Comparison of ENCODE assay signal across 19 cellular contexts in the genomic region with DNA sequence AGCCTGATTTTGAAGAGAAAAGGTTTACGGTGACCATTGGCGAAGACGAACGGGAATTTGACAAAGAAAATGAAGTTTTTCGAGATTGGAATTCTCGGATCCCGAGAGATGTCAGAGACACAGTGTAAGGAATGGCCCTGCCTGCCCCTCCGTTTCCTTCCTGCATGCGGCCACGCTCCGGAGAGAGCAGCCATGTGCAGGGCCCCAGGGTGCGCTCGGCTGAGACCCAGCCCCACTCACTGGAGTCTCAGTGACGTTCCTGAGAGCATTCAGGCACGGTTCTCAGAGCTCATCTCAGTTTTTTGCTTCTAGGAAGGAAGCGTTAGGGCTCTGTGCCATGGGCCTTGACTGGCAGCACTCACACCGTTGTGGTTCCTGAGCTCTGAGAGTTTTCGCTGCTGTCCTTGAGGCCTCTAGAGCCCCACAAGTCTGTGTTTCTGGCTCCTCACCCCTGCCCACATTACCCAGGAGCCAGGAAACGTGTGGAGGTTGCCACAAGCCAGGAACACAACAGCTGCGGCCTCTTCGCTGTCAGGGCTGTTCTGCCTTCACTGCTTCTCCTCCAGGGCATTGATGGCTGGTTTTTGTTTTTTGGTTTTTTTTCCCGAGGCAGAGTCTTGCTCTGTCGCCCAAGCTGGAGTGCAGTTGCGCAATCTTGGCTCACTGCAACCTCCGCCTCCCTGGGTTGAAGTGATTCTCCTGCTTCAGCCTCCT. TPM values are rescaled to one million over a fixed set of nuclear protein-coding genes. Genes with fewer than 3 reads are reported as not detected.
DNase-seq lines count a peak whose midpoint lies in the region; ATAC-seq, FAIRE-seq and TF ChIP-seq lines count a peak whose summit lies in the region.
"Had no signal": no experiment of that assay in that cellular context is flagged by ENCODE, and none has a peak within 500 bp of the region (broad histone marks: within the 10 kb centered on the region; RNA-seq: fewer than 3 reads in every experiment).

No MANE protein-coding gene starts in this region.

- DNase-seq in HCT116 (ENCODE audit: low read depth, low spot score) (no peak), K562 (ENCODE audit: extremely low read depth in 1 of 4, low spot score in 3 of 4) (no peak), stomach (no peak), DMS153 (lab: John Stamatoyannopoulos, UW) (no peak), RCC 7860 (ENCODE audit: low spot score) (no peak), H54 (ENCODE audit: insufficient read length, low spot score) (no peak)
- DNase-seq in CD4-positive, alpha-beta memory T cell = no peak
- DNase-seq: activated CD4-positive, alpha-beta T cell treated with anti-CD3 and anti-CD28 coated beads, Interleukin-2, amount 50 U/mL, for 1 hour; activated T-cell treated with anti-CD3 and anti-CD28 coated beads, Interleukin-2, amount 50 U/mL, for 24 hours; mammary epithelial cell; NCI-H2107; SHP77 had no signal

- peak overlapping the region in 1 of 7 donors; percentile 50 for H3K27ac Mint-ChIP-seq in CD4-positive, alpha-beta memory T cell
- H3K27ac Mint-ChIP-seq: activated T-cell treated with anti-CD3 and anti-CD28 coated beads, Interleukin-2, amount 50 U/mL, for 24 hours; B cell; T-helper 2 cell treated with Interferon-gamma antibody and Interleukin-4, amounts not matched to agents 5 μg/mL and 100 μg/mL, for 36 hours had no signal

- no peak overlapping the region for H3K9ac ChIP-seq in HCT116 (ENCODE audit: low read length)
- peak overlapping the region in 1 of 2 experiments; percentile 14; a peak in 1 of 4 replicates for H3K9ac ChIP-seq in K562 (ENCODE audit: insufficient read depth in 1 of 2, low read depth in 2 of 2, low read length in 2 of 2)
- H3K9ac ChIP-seq in liver (ENCODE audit: low read depth in 1 of 2, low read length in 2 of 2) = no peak overlapping the region

- intact Hi-C loops in HCT116 (cut with micrococcal nuclease) = no loop called here
- intact Hi-C loops in K562 (cut with micrococcal nuclease) = no loop called here
- intact Hi-C loops in stomach (cut with DNase I; ENCODE audit: low total_unique reads) = no loop called here
- intact Hi-C loops in CD4-positive, alpha-beta memory T cell (cut with micrococcal nuclease) = no loop called here

- peaks cover 0 to 9% (median 3%) of the 10 kb centered on the region in 4 donors for H3K4me1 Mint-ChIP-seq in CD4-positive, alpha-beta memory T cell

- no peaks in the 10 kb centered on the region for H3K27me3 ChIP-seq in HCT116 (ENCODE audit: insufficient read depth, low read length)
- H3K27me3 ChIP-seq in K562 (ENCODE audit: control insufficient read depth in 2 of 2, insufficient read depth in 2 of 2, low read length in 2 of 2) = no peaks in the 10 kb centered on the region
- no peaks in the 10 kb centered on the region for H3K27me3 ChIP-seq in liver (ENCODE audit: control insufficient read depth in 4 of 4, insufficient read depth in 4 of 4, low read length in 3 of 4)
- H3K27me3 ChIP-seq in stomach = no peaks in the 10 kb centered on the region
- no peaks in the 10 kb centered on the region for H3K27me3 ChIP-seq in CD4-positive, alpha-beta memory T cell (ENCODE audit: insufficient read depth, low read length)
- H3K27me3 ChIP-seq: colonic mucosa had no signal

- H3K27me3 Mint-ChIP-seq in CD4-positive, alpha-beta memory T cell = no peaks in the 10 kb centered on the region
- H3K27me3 Mint-ChIP-seq: activated T-cell treated with anti-CD3 and anti-CD28 coated beads, Interleukin-2, amount 50 U/mL, for 24 hours; B cell had no signal

- H3K4me3 ChIP-seq in HCT116 (replicated peaks in 1 of 2; ENCODE audit: low read depth in 1 of 2, low read length in 2 of 2) (no peak overlapping the region), K562 (no peak overlapping the region), liver (ENCODE audit: low read depth in 1 of 3, low read length in 3 of 3) (no peak overlapping the region), stomach (no peak overlapping the region)
- no peak overlapping the region for H3K4me3 ChIP-seq in CD4-positive, alpha-beta memory T cell (ENCODE audit: low read length in 2 of 2)
- H3K4me3 ChIP-seq: colonic mucosa had no signal

- TF ChIP-seq RAD21 in HCT116 (IDR thresholded peaks at IDR 0.05; ENCODE audit: low read depth) (no peak), K562 (CRISPR knock-in tag; conservative IDR thresholded peaks at IDR 0.05 in 1 of 2, IDR thresholded peaks at IDR 0.05 in 1 of 2) (no peak), liver (IDR thresholded peaks at IDR 0.05) (no peak)

- POLR2A ChIA-PET in HCT116 (lab: Charles Lee) = no interaction called here
- POLR2A ChIA-PET in K562 (lab: Yijun Ruan, JAX) = interaction anchor here (1.0 kb wide), 1 partner anchor 17 kb away, joined by 3 read pairs; no protein-coding TSS in a partner anchor
- POLR2A ChIA-PET in CD4-positive, alpha-beta memory T cell (lab: Charles Lee; ENCODE audit: partially characterized antibody) = no interaction called here

- H3K27ac ChIP-seq in HCT116 (ENCODE audit: low read depth, low read length) = no peak overlapping the region
- no peak overlapping the region for H3K27ac ChIP-seq in K562 (ENCODE audit: extremely low read depth, low read depth, low read length)
- H3K27ac ChIP-seq in liver (ENCODE audit: low read depth in 1 of 2, low read length in 2 of 2) = peak overlapping the region; percentile 9 to 36
- H3K27ac ChIP-seq in stomach = peak overlapping the region in 4 of 5 donors; percentile 44 to 70 (median 65)
- no peak overlapping the region for H3K27ac ChIP-seq in CD4-positive, alpha-beta memory T cell (ENCODE audit: low read depth, low read length)
- H3K27ac ChIP-seq: colonic mucosa had no signal

- 97% methylated on average over 24 of the region's 25 CpGs for WGBS in K562 (ENCODE audit: insufficient coverage, low coverage, missing lambda C conversion rate)
- 85% methylated on average over 25 of the region's 25 CpGs for WGBS in liver
- WGBS in stomach, 5 donors = 81 to 89% (median 88%) methylated on average over 23 to 25 of the region's 25 CpGs

- H3K79me2 ChIP-seq in HCT116 (ENCODE audit: insufficient read depth, low read length) (peaks cover 61% of the 10 kb centered on the region), K562 (ENCODE audit: control insufficient read depth, insufficient read depth, low read length) (peaks cover 3% of the 10 kb centered on the region; the same call in 1 of the 3 replicates)

- H3K9me3 Mint-ChIP-seq in CD4-positive, alpha-beta memory T cell = no peaks in the 10 kb centered on the region
- H3K9me3 Mint-ChIP-seq: activated T-cell treated with anti-CD3 and anti-CD28 coated beads, Interleukin-2, amount 50 U/mL, for 24 hours; neural crest cell; T-helper 2 cell treated with Interferon-gamma antibody and Interleukin-4, amounts not matched to agents 5 μg/mL and 100 μg/mL, for 36 hours had no signal

- BruUV-seq in HCT116 (replicated peaks; lab: Mats Ljungman, UMichigan) (no TSS peak), K562 (replicated peaks; lab: Mats Ljungman, UMichigan) (no TSS peak)

- H3K9me3 ChIP-seq in HCT116 (ENCODE audit: control insufficient read depth in 1 of 2, insufficient read depth in 1 of 2, low read depth in 1 of 2, low read length in 2 of 2) = no peaks in the 10 kb centered on the region
- no peaks in the 10 kb centered on the region for H3K9me3 ChIP-seq in K562 (replicated peaks; ENCODE audit: control insufficient read depth, insufficient read depth, low read depth, low read length)
- no peaks in the 10 kb centered on the region for H3K9me3 ChIP-seq in liver (ENCODE audit: control insufficient read depth in 4 of 4, low read length in 3 of 4)
- H3K9me3 ChIP-seq in stomach = no peaks in the 10 kb centered on the region
- no peaks in the 10 kb centered on the region for H3K9me3 ChIP-seq in CD4-positive, alpha-beta memory T cell (ENCODE audit: control insufficient read depth in 1 of 2, low read length in 2 of 2)
- H3K9me3 ChIP-seq: colonic mucosa had no signal

- CTCF ChIA-PET in HCT116 (lab: Charles Lee) (no interaction called here), K562 (lab: Yijun Ruan, JAX; ENCODE audit: low intra/inter-chr PET ratio) (no interaction called here)
- CTCF ChIA-PET in CD4-positive, alpha-beta memory T cell (lab: Charles Lee; ENCODE audit: partially characterized antibody) = interaction anchor here (0.5 to 0.9 kb wide), 2 partner anchors 80 to 143 kb away, joined by 3 read pairs; no protein-coding TSS in a partner anchor

- H4K20me1 ChIP-seq in HCT116 (ENCODE audit: insufficient read depth) = 0 out of 2 replicates have a peak, but pooled peaks cover 4% of the 10 kb centered on the region
- H4K20me1 ChIP-seq in K562 (replicated peaks; ENCODE audit: control insufficient read depth, insufficient read depth, low read length) = no peaks in the 10 kb centered on the region

- no peaks in the 10 kb centered on the region for H3K9me1 ChIP-seq in K562 (ENCODE audit: control insufficient read depth, insufficient read depth, low read length)

- no peak for TF ChIP-seq POLR2A in HCT116 (IDR thresholded peaks at IDR 0.05; ENCODE audit: borderline replicate concordance, extremely low read depth, insufficient read depth, insufficient read length)
- TF ChIP-seq POLR2A in K562 (conservative IDR thresholded peaks at IDR 0.05) = no peak
- no peak for TF ChIP-seq POLR2A in stomach (IDR thresholded peaks at IDR 0.05)
- TF ChIP-seq POLR2A in H54 (IDR thresholded peaks at IDR 0.05; ENCODE audit: low read depth, low read length) = no peak

- no peak overlapping the region for H3K4me2 ChIP-seq in HCT116 (ENCODE audit: low read length)
- no peak overlapping the region for H3K4me2 ChIP-seq in K562 (ENCODE audit: insufficient read depth, low read length)

- TF ChIP-seq EP300 in K562 (IDR thresholded peaks at IDR 0.05; ENCODE audit: low read length) (no peak), stomach (IDR thresholded peaks at IDR 0.05) (no peak)

- peaks cover 16 to 44% of the 10 kb centered on the region in 2 donors for H3K36me3 Mint-ChIP-seq in CD4-positive, alpha-beta memory T cell

- FAIRE-seq in K562 (lab: Jason Lieb, UNC) (no peak), RCC 7860 (lab: Jason Lieb, UNC) (no peak), H54 (lab: Jason Lieb, UNC) (no peak)

- ATAC-seq in HCT116 (no peak), K562 (no peak)

- no peaks in the 10 kb centered on the region for H3K9me2 ChIP-seq in HCT116 (ENCODE audit: insufficient read depth)

- no peaks in the 10 kb centered on the region for H3K4me1 ChIP-seq in HCT116 (ENCODE audit: control insufficient read depth in 1 of 2, insufficient read depth in 2 of 2, low read length in 2 of 2)
- peaks cover 0 to 6% of the 10 kb centered on the region in 2 experiments; a peak in 1 of 5 replicates for H3K4me1 ChIP-seq in K562 (replicated peaks in 1 of 2; ENCODE audit: control insufficient read depth in 2 of 2, insufficient read depth in 2 of 2, low read length in 2 of 2)
- peaks cover 0 to 47% (median 37%) of the 10 kb centered on the region in 4 donors for H3K4me1 ChIP-seq in liver (ENCODE audit: control insufficient read depth in 4 of 4, insufficient read depth in 4 of 4, low read length in 3 of 4)
- H3K4me1 ChIP-seq in stomach = peaks cover 0 to 27% (median 4%) of the 10 kb centered on the region in 4 donors
- no peaks in the 10 kb centered on the region for H3K4me1 ChIP-seq in CD4-positive, alpha-beta memory T cell (ENCODE audit: insufficient read depth, low read length)
- H3K4me1 ChIP-seq: colonic mucosa had no signal

- no peak overlapping the region for H3K4me3 Mint-ChIP-seq in CD4-positive, alpha-beta memory T cell
- H3K4me3 Mint-ChIP-seq: activated T-cell treated with anti-CD3 and anti-CD28 coated beads, Interleukin-2, amount 50 U/mL, for 24 hours; B cell; neural crest cell; T-helper 2 cell treated with Interferon-gamma antibody and Interleukin-4, amounts not matched to agents 5 μg/mL and 100 μg/mL, for 36 hours had no signal

- TF ChIP-seq CTCF in HCT116 (IDR thresholded peaks at IDR 0.05 in 2 of 3, conservative IDR thresholded peaks at IDR 0.05 in 1 of 3; ENCODE audit: borderline replicate concordance in 1 of 3, insufficient read depth in 1 of 3, low read depth in 2 of 3, low read length in 2 of 3) = no peak
- TF ChIP-seq CTCF in K562 (IDR thresholded peaks at IDR 0.05 in 2 of 3, conservative IDR thresholded peaks at IDR 0.05 in 1 of 3; ENCODE audit: insufficient read depth in 2 of 3, low read depth in 1 of 3, low read length in 3 of 3) = no peak
- no peak for TF ChIP-seq CTCF in liver (IDR thresholded peaks at IDR 0.05; ENCODE audit: low read depth, low read length, missing input control)
- TF ChIP-seq CTCF in stomach (IDR thresholded peaks at IDR 0.05) = no peak

- H3K36me3 ChIP-seq in HCT116 (ENCODE audit: control insufficient read depth in 1 of 2, insufficient read depth in 2 of 2, low read length in 2 of 2) (peaks cover 48 to 54% of the 10 kb centered on the region in 2 experiments; a peak in 3 of 4 replicates), K562 (ENCODE audit: control insufficient read depth, insufficient read depth, low read length) (peaks cover 77% of the 10 kb centered on the region), liver (ENCODE audit: control insufficient read depth in 4 of 4, insufficient read depth in 3 of 4, low read depth in 1 of 4, low read length in 3 of 4) (peaks cover 4 to 11% (median 7%) of the 10 kb centered on the region in 4 donors), stomach (peaks cover 42 to 85% (median 81%) of the 10 kb centered on the region in 4 donors)
- peaks cover 41% of the 10 kb centered on the region for H3K36me3 ChIP-seq in CD4-positive, alpha-beta memory T cell (ENCODE audit: insufficient read depth, low read length)

- in situ Hi-C loops in K562 (cut with MboI) = no loop called here

- H2AFZ ChIP-seq in HCT116 (ENCODE audit: low read depth, low read length, poor library complexity, severe bottlenecking) (no peak overlapping the region), K562 (ENCODE audit: low read depth, low read length) (no peak overlapping the region)

- RAD21 ChIA-PET in HCT116 (lab: Charles Lee; ENCODE audit: low non-redundant PET in 1 of 2, low total read pairs in 2 of 2, uncharacterized antibody in 2 of 2, unreplicated experiment in 2 of 2) = no interaction called here

RNA-seq across cellular contexts. Expression of gene ZC3H18, which starts 29.8 kb away (rescaled TPM):
- 57.8 TPM for total RNA-seq in HCT116 (2021; ENCODE audit: unreplicated experiment)
- polyA plus RNA-seq in HCT116 (2012) = 23.9 and 24.1 TPM in 2 replicates
- 74.4 and 112 TPM in 2 replicates for total RNA-seq in K562 (2011; cell fraction: chromatin; rRNA removed; ENCODE audit: low replicate concordance)
- total RNA-seq in K562 (2011; cell fraction: nucleolus; rRNA removed) = 51.3 and 61.4 TPM in 2 replicates
- total RNA-seq in K562 (2011; cell fraction: nucleoplasm; rRNA removed) = 61.1 and 63.4 TPM in 2 replicates
- 26.9 and 35.1 TPM in 2 replicates for total RNA-seq in K562 (2014; rRNA removed)
- total RNA-seq in K562 (2014; rRNA removed; fragmentation: Illumina TruSeq; extraction: Trizol) = 16.0 and 16.3 TPM in 2 replicates
- 31.1 and 33.9 TPM in 2 replicates for total RNA-seq in K562 (2015; rRNA removed; fragmentation: Illumina TruSeq; extraction: Trizol)
- 81.3 and 88.7 TPM in 2 replicates for total RNA-seq in K562 (2021)
- 12.5 and 15.8 TPM in 2 replicates for polyA plus RNA-seq in K562 (2011; rRNA removed)
- 10.1 and 15.8 TPM in 2 replicates for polyA plus RNA-seq in K562 (2011; cell fraction: cytosol; rRNA removed)
- 43.3 and 65.6 TPM in 2 replicates for polyA plus RNA-seq in K562 (2011; cell fraction: nucleus; rRNA removed)
- 57.6 and 59.2 TPM in 2 replicates for polyA plus RNA-seq in K562 (2012)
- polyA plus RNA-seq in K562 (2014; fragmentation: Illumina TruSeq; extraction: Trizol) = 60.7 and 65.3 TPM in 2 replicates
- polyA plus RNA-seq in K562 (2014; fragmentation: Nextera tagmentation; extraction: Ambion mirVana) = 1 to 10 TPM; 1.7 to 2.0 TPM
- 37.1 and 49.2 TPM in 2 replicates for polyA plus RNA-seq in K562 (2014; rRNA removed)
- 7.9 and 9.1 TPM in 2 replicates for polyA minus RNA-seq in K562 (2011; rRNA and poly(A)+ RNA removed)
- 23.7 and 30.6 TPM in 2 replicates for polyA minus RNA-seq in K562 (2011; cell fraction: cytosol; rRNA and poly(A)+ RNA removed)
- 17.5 and 19.1 TPM in 2 replicates for polyA minus RNA-seq in K562 (2011; cell fraction: nucleus; rRNA and poly(A)+ RNA removed)
- 10 to 100 TPM; 10.2 to 10.3 TPM for total RNA-seq in liver
- 10 to 100 TPM; 10.7 to 10.9 TPM for polyA plus RNA-seq in liver
- total RNA-seq in stomach = 100 to 1,000 TPM in 1 of 5 donors, 10 to 100 TPM in 4; 15.5 to 312 (median 23.9) TPM
- 10 to 100 TPM; 16.1 to 20.2 (median 16.7) TPM for polyA plus RNA-seq in stomach
- total RNA-seq in CD4-positive, alpha-beta memory T cell = 10 to 100 TPM; 84.5 to 91.5 TPM
- polyA plus RNA-seq in CD4-positive, alpha-beta memory T cell = 10 to 100 TPM in 1 of 2 donors, 1 to 10 TPM in 1; 3.0 to 23.5 TPM

RNA-seq across cellular contexts. Expression of gene IL17C, which starts 38.4 kb away (rescaled TPM):
- not detected for total RNA-seq in HCT116 (2021; ENCODE audit: unreplicated experiment)
- 0.20 TPM in 1 of 2 replicates, not detected in the other for polyA plus RNA-seq in HCT116 (2012)
- not detected in 2 replicates for total RNA-seq in K562 (2011; cell fraction: chromatin; rRNA removed; ENCODE audit: low replicate concordance)
- total RNA-seq in K562 (2011; cell fraction: nucleolus; rRNA removed) = not detected in 2 replicates
- total RNA-seq in K562 (2011; cell fraction: nucleoplasm; rRNA removed) = not detected in 2 replicates
- total RNA-seq in K562 (2014; rRNA removed) = not detected in 2 replicates
- not detected in 2 replicates for total RNA-seq in K562 (2014; rRNA removed; fragmentation: Illumina TruSeq; extraction: Trizol)
- not detected in 2 replicates for total RNA-seq in K562 (2015; rRNA removed; fragmentation: Illumina TruSeq; extraction: Trizol)
- not detected in 2 replicates for total RNA-seq in K562 (2021)
- not detected in 2 replicates for polyA plus RNA-seq in K562 (2011; rRNA removed)
- not detected in 2 replicates for polyA plus RNA-seq in K562 (2011; cell fraction: cytosol; rRNA removed)
- 0.21 TPM in 1 of 2 replicates, not detected in the other for polyA plus RNA-seq in K562 (2011; cell fraction: nucleus; rRNA removed)
- polyA plus RNA-seq in K562 (2012) = not detected in 2 replicates
- polyA plus RNA-seq in K562 (2014; fragmentation: Illumina TruSeq; extraction: Trizol) = not detected in 2 replicates
- not detected for polyA plus RNA-seq in K562 (2014; fragmentation: Nextera tagmentation; extraction: Ambion mirVana)
- not detected in 2 replicates for polyA plus RNA-seq in K562 (2014; rRNA removed)
- polyA minus RNA-seq in K562 (2011; rRNA and poly(A)+ RNA removed) = not detected in 2 replicates
- polyA minus RNA-seq in K562 (2011; cell fraction: cytosol; rRNA and poly(A)+ RNA removed) = not detected in 2 replicates
- polyA minus RNA-seq in K562 (2011; cell fraction: nucleus; rRNA and poly(A)+ RNA removed) = not detected in 2 replicates
- not detected for total RNA-seq in liver
- not detected for polyA plus RNA-seq in liver
- total RNA-seq in stomach = under 1 TPM in 1 of 5 donors, not detected in 4; 0.87 TPM
- 1 to 10 TPM in 1 of 3 donors, not detected in 2; 1.2 TPM for polyA plus RNA-seq in stomach
- under 1 TPM in 1 of 2 experiments, not detected in 1; 0.44 TPM for total RNA-seq in CD4-positive, alpha-beta memory T cell
- polyA plus RNA-seq in CD4-positive, alpha-beta memory T cell = not detected
- total RNA-seq: colonic mucosa, Daoy, mammary epithelial cell had no signal
- polyA plus RNA-seq: adipose tissue had no signal

RNA-seq across cellular contexts. Expression of gene CYBA, which starts 50.9 kb away (rescaled TPM):
- total RNA-seq in HCT116 (2021; ENCODE audit: unreplicated experiment) (321 TPM), K562 (2014; rRNA removed) (683 and 757 TPM in 2 replicates), K562 (2014; rRNA removed; fragmentation: Illumina TruSeq; extraction: Trizol) (44.5 and 72.5 TPM in 2 replicates), K562 (2015; rRNA removed; fragmentation: Illumina TruSeq; extraction: Trizol) (196 and 239 TPM in 2 replicates), K562 (2021) (384 and 422 TPM in 2 replicates), liver (100 to 1,000 TPM in 1 of 2 donors, 10 to 100 TPM in 1; 45.8 to 217 TPM), stomach (100 to 1,000 TPM in 3 of 5 donors, 10 to 100 TPM in 2; 21.0 to 480 (median 175) TPM)
- 329 and 359 TPM in 2 replicates for polyA plus RNA-seq in HCT116 (2012)
- total RNA-seq in K562 (2011; cell fraction: chromatin; rRNA removed; ENCODE audit: low replicate concordance) = 136 and 579 TPM in 2 replicates
- 819 and 943 TPM in 2 replicates for total RNA-seq in K562 (2011; cell fraction: nucleolus; rRNA removed)
- 427 and 435 TPM in 2 replicates for total RNA-seq in K562 (2011; cell fraction: nucleoplasm; rRNA removed)
- polyA plus RNA-seq in K562 (2011; rRNA removed) (93.0 and 157 TPM in 2 replicates), K562 (2014; fragmentation: Illumina TruSeq; extraction: Trizol) (63.5 and 240 TPM in 2 replicates), K562 (2014; fragmentation: Nextera tagmentation; extraction: Ambion mirVana) (under 1 TPM; 0.34 to 0.45 TPM), K562 (2014; rRNA removed) (519 and 579 TPM in 2 replicates), liver (10 to 100 TPM; 39.0 to 59.5 TPM), stomach (100 to 1,000 TPM in 2 of 3 donors, 10 to 100 TPM in 1; 57.1 to 165 (median 159) TPM)
- polyA plus RNA-seq in K562 (2011; cell fraction: cytosol; rRNA removed) = 366 and 963 TPM in 2 replicates
- polyA plus RNA-seq in K562 (2011; cell fraction: nucleus; rRNA removed) = 349 and 566 TPM in 2 replicates
- 346 and 377 TPM in 2 replicates for polyA plus RNA-seq in K562 (2012)
- polyA minus RNA-seq in K562 (2011; rRNA and poly(A)+ RNA removed) = 40.1 and 80.4 TPM in 2 replicates
- 249 and 254 TPM in 2 replicates for polyA minus RNA-seq in K562 (2011; cell fraction: cytosol; rRNA and poly(A)+ RNA removed)
- 78.6 and 83.5 TPM in 2 replicates for polyA minus RNA-seq in K562 (2011; cell fraction: nucleus; rRNA and poly(A)+ RNA removed)
- 100 to 1,000 TPM; 383 to 386 TPM for total RNA-seq in CD4-positive, alpha-beta memory T cell
- 1,000 to 10,000 TPM in 1 of 2 donors, 100 to 1,000 TPM in 1; 689 to 1,286 TPM for polyA plus RNA-seq in CD4-positive, alpha-beta memory T cell

Comparison
In these comparisons a context has a peak if more than half of its experiments do, and no peak if none do; other contexts are left out.
1. H3K27ac ChIP-seq: peak in liver (2 of 2) and stomach (4 of 5); none in HCT116 (single experiment), K562 (single experiment) and CD4-positive, alpha-beta memory T cell (single experiment).
2. Of the 22 proteins assayed by ChIP-seq in both K562 and HCT116: peak only in K562: none; only in HCT116: none; in both: CEBPB; in neither: 21.